1 cellular context compared by ENCODE assay signal in genomic region chr5:58466939-58467338, GRCh38.
TF ChIP-seq lines count a peak whose summit lies in the region.

No MANE protein-coding gene starts in this region.

TF ChIP-seq in GM12878, 131 proteins besides CTCF, POLR2A, EP300 and RAD21 (continued from another document):
- no peak for TF ChIP-seq SMAD5 (IDR thresholded peaks at IDR 0.05; ENCODE audit: low read depth)
- no peak for TF ChIP-seq HCFC1 (IDR thresholded peaks at IDR 0.05; ENCODE audit: low read length)
- no peak for TF ChIP-seq LARP7 (IDR thresholded peaks at IDR 0.05)
- no peak for TF ChIP-seq ASH2L (IDR thresholded peaks at IDR 0.05; ENCODE audit: borderline replicate concordance, low read depth)
- no peak for TF ChIP-seq TCF3 (IDR thresholded peaks at IDR 0.05; ENCODE audit: borderline replicate concordance, insufficient read depth, low read depth, low read length)
- no peak for TF ChIP-seq MYB (IDR thresholded peaks at IDR 0.05; ENCODE audit: borderline replicate concordance, low read depth, low read length)
- no peak for TF ChIP-seq SUPT20H (IDR thresholded peaks at IDR 0.05; ENCODE audit: borderline replicate concordance, control insufficient read depth, low read depth, low read length)
- TF ChIP-seq SPI1 (IDR thresholded peaks at IDR 0.05; ENCODE audit: borderline replicate concordance, insufficient read depth, low read depth, low read length) = no peak
- TF ChIP-seq NR2C1 (IDR thresholded peaks at IDR 0.05) = no peak
- no peak for TF ChIP-seq PAX5 (IDR thresholded peaks at IDR 0.05; ENCODE audit: borderline replicate concordance, low read depth, low read length)
